9 cellular contexts compared by ENCODE assay signal in the genomic region with DNA sequence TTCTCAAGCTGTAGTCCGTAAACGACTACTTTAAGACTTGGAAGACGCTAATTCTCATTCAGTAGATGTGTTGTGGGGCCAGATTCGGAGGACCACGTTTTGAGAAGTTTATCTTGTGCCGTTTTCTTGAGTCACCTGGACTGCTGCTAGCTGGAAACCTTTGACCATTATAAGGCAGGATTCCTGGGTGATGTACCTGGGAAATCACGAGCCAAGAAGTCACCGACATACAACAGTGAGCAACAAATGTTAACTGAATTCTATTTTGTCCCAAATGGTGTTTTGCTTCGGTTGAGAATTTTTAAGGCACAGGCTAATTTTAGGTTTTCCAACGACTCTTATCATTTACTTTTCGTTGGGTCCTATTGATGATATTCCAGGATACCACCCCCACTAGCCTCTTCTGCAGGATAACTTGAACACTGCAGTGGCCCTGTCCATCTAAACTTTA.
A peak's percentile ranks its signal among the peaks of the same experiment; 100 is the strongest.
DNase-seq lines count a peak whose midpoint lies in the region; ATAC-seq and TF ChIP-seq lines count a peak whose summit lies in the region.
"Had no signal": no experiment of that assay in that cellular context is flagged by ENCODE, and none has a peak within 500 bp of the region (broad histone marks: within the 10 kb centered on the region; RNA-seq: fewer than 3 reads in every experiment).

No MANE protein-coding gene starts in this region.

- 0% methylated on average over 4 of the region's 11 CpGs; no CpG with 5 or more reads in 1 of the 2 experiments for WGBS in IMR-90 (ENCODE audit: extremely low coverage in 2 of 2, insufficient read length in 1 of 2), 2 experiments

- CTCF ChIA-PET in CD4-positive, alpha-beta memory T cell (lab: Charles Lee; ENCODE audit: partially characterized antibody): interaction anchor here (0.8 to 7.0 kb wide), 11 partner anchors 13 to 147 kb away, joined by 3 to 41 read pairs (median 12); a partner anchor contains a TSS
- CTCF ChIA-PET in IMR-90 (lab: Yijun Ruan, JAX): interaction anchor here (0.6 kb wide), 1 partner anchor 1144 kb away, joined by 3 read pairs; no protein-coding TSS in a partner anchor
- CTCF ChIA-PET in activated CD4-positive, alpha-beta memory T cell treated with anti-CD3 and anti-CD28 coated beads for 36 hours (lab: Charles Lee): interaction anchor here (0.5 to 5.5 kb wide), 5 partner anchors 13 to 99 kb away, joined by 3 to 49 read pairs (median 19); a partner anchor contains a TSS

- H2BK15ac ChIP-seq in IMR-90 (ENCODE audit: low read depth, low read length): peak overlapping the region; percentile 87; the same call in 2 of the 3 replicates

- peak overlapping the region; percentile 96 for H3K18ac ChIP-seq in IMR-90 (ENCODE audit: low read depth, low read length)

- no peaks in the 10 kb centered on the region for H3K9me3 ChIP-seq in CD4-positive, alpha-beta memory T cell (ENCODE audit: control insufficient read depth in 1 of 2, low read length in 2 of 2)
- H3K9me3 ChIP-seq in IMR-90 (ENCODE audit: control insufficient read depth, insufficient read depth, low read length) (no peaks in the 10 kb centered on the region), neutrophil (no peaks in the 10 kb centered on the region)

- peak overlapping the region; percentile 99 for H3K4me2 ChIP-seq in IMR-90 (ENCODE audit: low read depth, low read length)

- peak overlapping the region; percentile 88 for H2AFZ ChIP-seq in IMR-90 (replicated peaks; ENCODE audit: low read length, poor library complexity)

- intact Hi-C loops in CD4-positive, alpha-beta memory T cell (cut with micrococcal nuclease): loop anchor here (1.0 to 5.0 kb wide), 14 partner anchors 14 to 876 kb away; a partner anchor contains a TSS
- intact Hi-C loops in IMR-90 (cut with micrococcal nuclease): loop anchor here (1.0 to 2.0 kb wide), 2 partner anchors 47 to 67 kb away; a partner anchor contains a TSS
- intact Hi-C loops in activated CD4-positive, alpha-beta memory T cell treated with anti-CD3 and anti-CD28 coated beads for 36 hours (cut with micrococcal nuclease): loop anchor here (1.0 to 5.0 kb wide), 10 partner anchors 21 to 876 kb away; a partner anchor contains a TSS
- intact Hi-C loops in activated CD4-positive, alpha-beta T cell treated with anti-CD3 and anti-CD28 coated beads, Interleukin-2, amount 10 ng/mL, durations not matched to agents 24 days and 14 days (cut with micrococcal nuclease): loop anchor here (1.0 to 5.0 kb wide), 10 partner anchors 20 to 861 kb away; a partner anchor contains a TSS

- H3K4me1 ChIP-seq in CD4-positive, alpha-beta memory T cell (ENCODE audit: insufficient read depth, low read length): peaks cover 31% of the 10 kb centered on the region
- H3K4me1 ChIP-seq in IMR-90 (ENCODE audit: control insufficient read depth, insufficient read depth, low read length): peaks cover 4% of the 10 kb centered on the region
- peaks cover 42 to 44% of the 10 kb centered on the region in 2 experiments for H3K4me1 ChIP-seq in neutrophil (ENCODE audit: control insufficient read depth in 1 of 2, insufficient read depth in 1 of 2, low read depth in 1 of 2, low read length in 1 of 2)

- H3K79me1 ChIP-seq in IMR-90 (ENCODE audit: low read depth in 1 of 2, low read length in 2 of 2): no peaks in the 10 kb centered on the region

- H3K9me3 Mint-ChIP-seq in CD4-positive, alpha-beta memory T cell: peaks cover 0 to 6% (median 0%) of the 10 kb centered on the region in 8 donors
- H3K9me3 Mint-ChIP-seq in activated CD4-positive, alpha-beta memory T cell treated with anti-CD3 and anti-CD28 coated beads for 36 hours: no peaks in the 10 kb centered on the region
- H3K9me3 Mint-ChIP-seq in activated CD4-positive, alpha-beta T cell treated with anti-CD3 and anti-CD28 coated beads, Interleukin-2, amount 10 ng/mL, durations not matched to agents 24 days and 14 days: no peaks in the 10 kb centered on the region
- H3K9me3 Mint-ChIP-seq: IgD-negative memory B cell had no signal

- no peaks in the 10 kb centered on the region for H3K36me3 ChIP-seq in CD4-positive, alpha-beta memory T cell (ENCODE audit: insufficient read depth, low read length)
- H3K36me3 ChIP-seq in IMR-90 (ENCODE audit: control insufficient read depth, insufficient read depth, low read length) (no peaks in the 10 kb centered on the region), neutrophil (no peaks in the 10 kb centered on the region)

- peak overlapping the region; percentile 93 for H3K23ac ChIP-seq in IMR-90 (ENCODE audit: low read depth, low read length)

- H3K27ac Mint-ChIP-seq in CD4-positive, alpha-beta memory T cell: peak overlapping the region in 2 of 7 donors; percentile 91 to 97
- no peak overlapping the region for H3K27ac Mint-ChIP-seq in activated CD4-positive, alpha-beta memory T cell treated with anti-CD3 and anti-CD28 coated beads for 36 hours
- H3K27ac Mint-ChIP-seq in activated CD4-positive, alpha-beta T cell treated with anti-CD3 and anti-CD28 coated beads, Interleukin-2, amount 10 ng/mL, durations not matched to agents 24 days and 14 days: no peak overlapping the region
- H3K27ac Mint-ChIP-seq: IgD-negative memory B cell had no signal

- H3K4me3 ChIP-seq in CD4-positive, alpha-beta memory T cell (ENCODE audit: low read length in 2 of 2): peak overlapping the region; percentile 53 to 65
- peak overlapping the region; percentile 68 for H3K4me3 ChIP-seq in IMR-90 (ENCODE audit: insufficient read depth, low read depth, low read length)
- peak overlapping the region; percentile 61 for H3K4me3 ChIP-seq in epithelial cell of esophagus (ENCODE audit: low read length)
- peak overlapping the region; percentile 65 to 68 for H3K4me3 ChIP-seq in neutrophil (ENCODE audit: low read depth in 1 of 2, low read length in 1 of 2)

- H4K20me1 ChIP-seq in IMR-90 (ENCODE audit: insufficient read depth, low read length): peaks cover 3% of the 10 kb centered on the region; the same call in 1 of the 2 replicates

- peak overlapping the region in 1 of 8 donors; percentile 85 for H3K4me3 Mint-ChIP-seq in CD4-positive, alpha-beta memory T cell
- H3K4me3 Mint-ChIP-seq in activated CD4-positive, alpha-beta memory T cell treated with anti-CD3 and anti-CD28 coated beads for 36 hours: no peak overlapping the region
- H3K4me3 Mint-ChIP-seq in activated CD4-positive, alpha-beta T cell treated with anti-CD3 and anti-CD28 coated beads, Interleukin-2, amount 10 ng/mL, durations not matched to agents 24 days and 14 days: no peak overlapping the region
- H3K4me3 Mint-ChIP-seq: IgD-negative memory B cell had no signal

- H3K27me3 ChIP-seq in CD4-positive, alpha-beta memory T cell (ENCODE audit: insufficient read depth, low read length): no peaks in the 10 kb centered on the region
- H3K27me3 ChIP-seq in IMR-90 (ENCODE audit: control insufficient read depth, insufficient read depth, low read length) (no peaks in the 10 kb centered on the region), neutrophil (peaks cover 19% of the 10 kb centered on the region)

- DNase-seq in CD4-positive, alpha-beta memory T cell: no peak
- DNase-seq in IMR-90 (no peak), epithelial cell of esophagus (ENCODE audit: low read depth) (no peak)
- no peak for DNase-seq in activated CD4-positive, alpha-beta memory T cell treated with anti-CD3 and anti-CD28 coated beads for 36 hours
- DNase-seq in activated CD4-positive, alpha-beta T cell treated with anti-CD3 and anti-CD28 coated beads, Interleukin-2, amount 10 ng/mL, durations not matched to agents 24 days and 14 days: no peak

- H3K14ac ChIP-seq in IMR-90 (replicated peaks; ENCODE audit: low read depth, low read length): peak overlapping the region; percentile 95

- peaks cover 0 to 22% (median 15%) of the 10 kb centered on the region in 4 donors for H3K4me1 Mint-ChIP-seq in CD4-positive, alpha-beta memory T cell
- H3K4me1 Mint-ChIP-seq in activated CD4-positive, alpha-beta memory T cell treated with anti-CD3 and anti-CD28 coated beads for 36 hours (ENCODE audit: low read depth): peaks cover 22% of the 10 kb centered on the region
- peaks cover 32% of the 10 kb centered on the region for H3K4me1 Mint-ChIP-seq in activated CD4-positive, alpha-beta T cell treated with anti-CD3 and anti-CD28 coated beads, Interleukin-2, amount 10 ng/mL, durations not matched to agents 24 days and 14 days

- in situ Hi-C loops in IMR-90 (cut with MboI; ENCODE audit: low sequenced_read_pairs): no loop called here

- H3K56ac ChIP-seq in IMR-90 (ENCODE audit: extremely low read depth, insufficient read depth, low read length): peak overlapping the region; percentile 98

- no peaks in the 10 kb centered on the region for H3K36me3 Mint-ChIP-seq in CD4-positive, alpha-beta memory T cell
- H3K36me3 Mint-ChIP-seq in activated CD4-positive, alpha-beta memory T cell treated with anti-CD3 and anti-CD28 coated beads for 36 hours: peaks cover 10% of the 10 kb centered on the region
- H3K36me3 Mint-ChIP-seq in activated CD4-positive, alpha-beta T cell treated with anti-CD3 and anti-CD28 coated beads, Interleukin-2, amount 10 ng/mL, durations not matched to agents 24 days and 14 days (ENCODE audit: low read depth): no peaks in the 10 kb centered on the region
- H3K36me3 Mint-ChIP-seq: IgD-negative memory B cell had no signal

- H4K91ac ChIP-seq in IMR-90 (ENCODE audit: insufficient read depth, low read depth, low read length): peak overlapping the region; percentile 92

- no peak for TF ChIP-seq POLR2A in IMR-90 (IDR thresholded peaks at IDR 0.05; ENCODE audit: low read depth, low read length)

- H3K27ac ChIP-seq in CD4-positive, alpha-beta memory T cell (ENCODE audit: low read depth, low read length): peak overlapping the region; percentile 83
- H3K27ac ChIP-seq in IMR-90 (ENCODE audit: insufficient read depth, low read length): peak overlapping the region; percentile 82
- H3K27ac ChIP-seq in neutrophil: peak overlapping the region; percentile 84

- no TSS peak for BruUV-seq in IMR-90 (replicated peaks; lab: Mats Ljungman, UMichigan)

- H4K5ac ChIP-seq in IMR-90 (ENCODE audit: low read depth, low read length): peak overlapping the region; percentile 97

- no peak overlapping the region; the same call in none of the 2 replicates for H2AK5ac ChIP-seq in IMR-90 (ENCODE audit: low read depth, low read length)

- peak overlapping the region; percentile 82; the same call in 1 of the 2 replicates for H3K9ac ChIP-seq in IMR-90 (ENCODE audit: low read depth, low read length)

- H2BK5ac ChIP-seq in IMR-90 (ENCODE audit: low read depth, low read length, poor library complexity, severe bottlenecking): peak overlapping the region; percentile 97

- ATAC-seq in IMR-90 (ENCODE audit: low read depth) (no peak), HG02759 (IDR thresholded peaks at IDR 0.05; ENCODE audit: unreplicated experiment) (no peak), GM19467 (IDR thresholded peaks at IDR 0.05; ENCODE audit: unreplicated experiment) (no peak)

- H2AK9ac ChIP-seq in IMR-90 (replicated peaks; ENCODE audit: low read depth, low read length, poor library complexity): peak overlapping the region; percentile 26

- no peak for TF ChIP-seq RAD21 in IMR-90 (IDR thresholded peaks at IDR 0.05; ENCODE audit: low read length)

- H4K8ac ChIP-seq in IMR-90 (ENCODE audit: low read depth in 2 of 2, low read length in 2 of 2): peak overlapping the region; percentile 68 to 94

- dilution Hi-C loops in IMR-90 (cut with HindIII; ENCODE audit: low sequenced_read_pairs, unreplicated experiment): no loop called here

- no peaks in the 10 kb centered on the region for H3K27me3 Mint-ChIP-seq in CD4-positive, alpha-beta memory T cell
- H3K27me3 Mint-ChIP-seq in activated CD4-positive, alpha-beta memory T cell treated with anti-CD3 and anti-CD28 coated beads for 36 hours: peaks cover 2% of the 10 kb centered on the region
- H3K27me3 Mint-ChIP-seq in activated CD4-positive, alpha-beta T cell treated with anti-CD3 and anti-CD28 coated beads, Interleukin-2, amount 10 ng/mL, durations not matched to agents 24 days and 14 days: no peaks in the 10 kb centered on the region
- H3K27me3 Mint-ChIP-seq: IgD-negative memory B cell had no signal

- no peak for TF ChIP-seq CTCF in IMR-90 (conservative IDR thresholded peaks at IDR 0.05; ENCODE audit: low read depth, low read length)
- no peak for TF ChIP-seq CTCF in epithelial cell of esophagus (IDR thresholded peaks at IDR 0.05; ENCODE audit: insufficient read depth, low read depth, low read length, missing control alignments)
- no peak for TF ChIP-seq CTCF in neutrophil (IDR thresholded peaks at IDR 0.05)

- peak overlapping the region; percentile 93 for H2BK20ac ChIP-seq in IMR-90 (ENCODE audit: low read depth, low read length)

- H3K9me1 ChIP-seq in IMR-90 (ENCODE audit: insufficient read depth, low read length): no peaks in the 10 kb centered on the region

- peak overlapping the region; percentile 95 for H2BK120ac ChIP-seq in IMR-90 (ENCODE audit: low read depth, low read length)

- peak overlapping the region; percentile 89 for H3K4ac ChIP-seq in IMR-90 (ENCODE audit: low read depth, low read length)

- POLR2A ChIA-PET in CD4-positive, alpha-beta memory T cell (lab: Charles Lee; ENCODE audit: partially characterized antibody): interaction anchor here (0.8 to 9.6 kb wide), 38 partner anchors 12 to 1621 kb away, joined by 3 to 497 read pairs (median 28); a partner anchor contains a TSS
- POLR2A ChIA-PET in IMR-90 (lab: Charles Lee; ENCODE audit: unreplicated experiment): interaction anchor here (1.0 to 2.9 kb wide), 5 partner anchors 20 to 148 kb away, joined by 3 to 13 read pairs (median 9); a partner anchor contains a TSS
- POLR2A ChIA-PET in activated CD4-positive, alpha-beta memory T cell treated with anti-CD3 and anti-CD28 coated beads for 36 hours (lab: Charles Lee): interaction anchor here (0.6 to 7.4 kb wide), 22 partner anchors 11 to 1539 kb away, joined by 3 to 159 read pairs (median 14); a partner anchor contains a TSS
